ENCODE assay signal across 16 cellular contexts in the genomic region with DNA sequence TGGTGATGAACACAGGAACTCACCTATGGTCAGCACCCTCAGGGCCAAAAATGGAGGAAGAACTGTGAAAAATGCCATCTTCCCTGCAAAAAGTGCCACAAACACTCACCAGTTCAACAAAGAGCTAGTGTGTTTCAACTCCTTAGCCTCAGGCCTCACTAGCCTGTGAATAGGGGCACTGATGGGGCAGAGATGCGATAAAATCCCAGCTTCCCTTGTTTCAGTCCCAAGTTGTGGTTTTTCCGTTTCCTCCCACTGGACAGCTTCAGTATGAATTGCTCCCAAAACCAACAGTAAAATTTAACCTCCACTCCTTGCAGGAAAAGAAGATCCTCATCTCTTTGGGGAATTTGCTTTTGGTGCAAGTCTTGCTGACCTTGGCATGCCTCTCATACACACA.
DNase-seq lines count a peak whose midpoint lies in the region; ATAC-seq and TF ChIP-seq lines count a peak whose summit lies in the region.
"Had no signal": no experiment of that assay in that cellular context is flagged by ENCODE, and none has a peak within 500 bp of the region (broad histone marks: within the 10 kb centered on the region; RNA-seq: fewer than 3 reads in every experiment).

No MANE protein-coding gene starts in this region.

- no peaks in the 10 kb centered on the region for H3K36me3 Mint-ChIP-seq in CD8-positive, alpha-beta T cell
- H3K36me3 Mint-ChIP-seq: CD4-positive, alpha-beta memory T cell had no signal

- H3K27me3 ChIP-seq in CD8-positive, alpha-beta T cell (ENCODE audit: insufficient read depth, low read length), result no peaks in the 10 kb centered on the region

- no peaks in the 10 kb centered on the region for H3K4me1 Mint-ChIP-seq in CD8-positive, alpha-beta T cell (ENCODE audit: low read depth)
- H3K4me1 Mint-ChIP-seq: CD4-positive, alpha-beta memory T cell; H9 had no signal

- no peak overlapping the region for H3K27ac ChIP-seq in CD8-positive, alpha-beta T cell (ENCODE audit: low read depth, low read length)

- no peaks in the 10 kb centered on the region for H3K27me3 Mint-ChIP-seq in CD8-positive, alpha-beta T cell (ENCODE audit: low read depth)
- H3K27me3 Mint-ChIP-seq: CD4-positive, alpha-beta memory T cell had no signal

- no peak overlapping the region for H3K27ac Mint-ChIP-seq in CD8-positive, alpha-beta T cell
- H3K27ac Mint-ChIP-seq: CD4-positive, alpha-beta memory T cell; GM23338 had no signal

- peak; percentile 63 for DNase-seq in RPMI7951 (ENCODE audit: low read depth)
- DNase-seq in epidermal melanocyte (ENCODE audit: insufficient read length, low spot score), result peak; percentile 63
- peak; percentile 48 for DNase-seq in medulla oblongata (ENCODE audit: extremely low spot score)
- DNase-seq in pons (ENCODE audit: low spot score), result peak; percentile 30
- no peak for DNase-seq in DMS53 (lab: John Stamatoyannopoulos, UW)
- no peak for DNase-seq in CD8-positive, alpha-beta T cell
- DNase-seq: C1 segment of cervical spinal cord; CD4-positive, alpha-beta memory T cell; DMS 273 treated with DMSO at 0.1 percent for 48 hours; DMS79 treated with DMSO at 0.1 percent for 48 hours; GF-D8; H9 had no signal

- H3K9me3 ChIP-seq in CD8-positive, alpha-beta T cell (ENCODE audit: low read length), result no peaks in the 10 kb centered on the region

- TF ChIP-seq CTCF in CD8-positive, alpha-beta T cell (IDR thresholded peaks at IDR 0.05), result no peak

- H3K36me3 ChIP-seq in CD8-positive, alpha-beta T cell (ENCODE audit: insufficient read depth, low read length), result no peaks in the 10 kb centered on the region

- H3K4me3 Mint-ChIP-seq in CD8-positive, alpha-beta T cell, result no peak overlapping the region
- H3K4me3 Mint-ChIP-seq: CD4-positive, alpha-beta memory T cell; GM23338; H9 had no signal

- intact Hi-C loops in CD8-positive, alpha-beta T cell (cut with DNase I, micrococcal nuclease), result no loop called here

- CTCF ChIA-PET in CD8-positive, alpha-beta T cell (lab: Charles Lee), result no interaction called here

- H3K9me3 Mint-ChIP-seq in CD8-positive, alpha-beta T cell, result no peaks in the 10 kb centered on the region
- H3K9me3 Mint-ChIP-seq: GM23338, H9 had no signal

- H3K4me1 ChIP-seq in CD8-positive, alpha-beta T cell (ENCODE audit: insufficient read depth, low read length), result no peaks in the 10 kb centered on the region

- POLR2A ChIA-PET in CD8-positive, alpha-beta T cell (lab: Charles Lee), result no interaction called here

- H3K4me3 ChIP-seq in CD8-positive, alpha-beta T cell (ENCODE audit: low read depth, low read length), result no peak overlapping the region
- H3K4me3 ChIP-seq: GM23338 had no signal

- no peak for ATAC-seq in GM21619 (IDR thresholded peaks at IDR 0.05; ENCODE audit: unreplicated experiment)
- ATAC-seq in HG03432 (IDR thresholded peaks at IDR 0.05; ENCODE audit: unreplicated experiment), result no peak
- ATAC-seq in CD8-positive, alpha-beta T cell, result no peak
- ATAC-seq: GM23338, HCT116 had no signal

Comparison
In these comparisons a context has a peak if more than half of its experiments do, and no peak if none do; other contexts are left out.
1. DNase-seq: peak in RPMI7951 (single experiment), epidermal melanocyte (single experiment), medulla oblongata (single experiment) and pons (single experiment); none in DMS53 (single experiment) and CD8-positive, alpha-beta T cell (0 of 7).